ENCODE assay signal across 2 cellular contexts in the genomic region with DNA sequence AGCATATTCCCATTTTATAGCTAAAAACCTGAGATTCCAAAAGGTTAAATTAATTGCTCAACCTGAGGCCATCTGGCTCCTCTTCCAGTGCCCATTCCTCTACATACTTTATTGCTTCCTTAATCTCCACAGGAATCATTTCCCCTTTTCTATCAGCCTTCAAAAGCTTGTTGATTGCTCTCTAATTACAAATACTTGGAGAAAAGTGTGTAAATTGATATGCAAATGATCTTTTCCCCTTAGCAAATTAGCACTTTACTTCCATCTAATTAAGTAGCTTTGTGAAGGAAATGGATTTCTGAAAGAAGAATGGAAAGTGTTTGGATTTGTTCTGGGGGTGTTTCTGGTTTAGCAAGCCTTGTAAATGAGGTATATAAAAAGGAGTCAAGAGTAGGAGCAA.
TF ChIP-seq lines count a peak whose summit lies in the region.

No MANE protein-coding gene starts in this region.

TF ChIP-seq in SK-N-SH, 30 proteins besides CTCF, POLR2A, EP300 and RAD21 (continued from another document):
- TF ChIP-seq, protein P1, sequence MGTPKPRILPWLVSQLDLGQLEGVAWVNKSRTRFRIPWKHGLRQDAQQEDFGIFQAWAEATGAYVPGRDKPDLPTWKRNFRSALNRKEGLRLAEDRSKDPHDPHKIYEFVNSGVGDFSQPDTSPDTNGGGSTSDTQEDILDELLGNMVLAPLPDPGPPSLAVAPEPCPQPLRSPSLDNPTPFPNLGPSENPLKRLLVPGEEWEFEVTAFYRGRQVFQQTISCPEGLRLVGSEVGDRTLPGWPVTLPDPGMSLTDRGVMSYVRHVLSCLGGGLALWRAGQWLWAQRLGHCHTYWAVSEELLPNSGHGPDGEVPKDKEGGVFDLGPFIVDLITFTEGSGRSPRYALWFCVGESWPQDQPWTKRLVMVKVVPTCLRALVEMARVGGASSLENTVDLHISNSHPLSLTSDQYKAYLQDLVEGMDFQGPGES (IDR thresholded peaks at IDR 0.05; ENCODE audit: low read depth, low read length), result no peak
- TF ChIP-seq ELF1 (IDR thresholded peaks at IDR 0.05) (no peak), JUND (IDR thresholded peaks at IDR 0.05) (no peak), TCF12 (IDR thresholded peaks at IDR 0.05) (no peak), MXI1 (IDR thresholded peaks at IDR 0.05; ENCODE audit: low read depth, low read length) (no peak), SIN3A (IDR thresholded peaks at IDR 0.05; ENCODE audit: borderline replicate concordance, low read depth, low read length) (no peak)

TF ChIP-seq in SK-N-SH treated with all-trans-retinoic acid at 6 μM for 48 hours, 23 proteins besides CTCF, POLR2A, EP300 and RAD21 (continued from another document):
- TF ChIP-seq, protein P2, sequence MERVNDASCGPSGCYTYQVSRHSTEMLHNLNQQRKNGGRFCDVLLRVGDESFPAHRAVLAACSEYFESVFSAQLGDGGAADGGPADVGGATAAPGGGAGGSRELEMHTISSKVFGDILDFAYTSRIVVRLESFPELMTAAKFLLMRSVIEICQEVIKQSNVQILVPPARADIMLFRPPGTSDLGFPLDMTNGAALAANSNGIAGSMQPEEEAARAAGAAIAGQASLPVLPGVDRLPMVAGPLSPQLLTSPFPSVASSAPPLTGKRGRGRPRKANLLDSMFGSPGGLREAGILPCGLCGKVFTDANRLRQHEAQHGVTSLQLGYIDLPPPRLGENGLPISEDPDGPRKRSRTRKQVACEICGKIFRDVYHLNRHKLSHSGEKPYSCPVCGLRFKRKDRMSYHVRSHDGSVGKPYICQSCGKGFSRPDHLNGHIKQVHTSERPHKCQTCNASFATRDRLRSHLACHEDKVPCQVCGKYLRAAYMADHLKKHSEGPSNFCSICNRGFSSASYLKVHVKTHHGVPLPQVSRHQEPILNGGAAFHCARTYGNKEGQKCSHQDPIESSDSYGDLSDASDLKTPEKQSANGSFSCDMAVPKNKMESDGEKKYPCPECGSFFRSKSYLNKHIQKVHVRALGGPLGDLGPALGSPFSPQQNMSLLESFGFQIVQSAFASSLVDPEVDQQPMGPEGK (CRISPR knock-in tag; IDR thresholded peaks at IDR 0.05; ENCODE audit: borderline replicate concordance), result no peak
- TF ChIP-seq ZNF8 (CRISPR knock-in tag; IDR thresholded peaks at IDR 0.05) (no peak), ZNF70 (CRISPR knock-in tag; IDR thresholded peaks at IDR 0.05) (no peak), RARB (CRISPR knock-in tag; IDR thresholded peaks at IDR 0.05) (no peak), TCF4 (CRISPR knock-in tag; IDR thresholded peaks at IDR 0.05; ENCODE audit: borderline replicate concordance) (no peak), ISL1 (CRISPR knock-in tag; IDR thresholded peaks at IDR 0.05) (no peak), BACH2 (CRISPR knock-in tag; IDR thresholded peaks at IDR 0.05; ENCODE audit: borderline replicate concordance) (no peak), PPARA (CRISPR knock-in tag; IDR thresholded peaks at IDR 0.05; ENCODE audit: borderline replicate concordance) (no peak), CSDC2 (CRISPR knock-in tag; IDR thresholded peaks at IDR 0.05) (no peak), ZFP3 (CRISPR knock-in tag; IDR thresholded peaks at IDR 0.05) (no peak), ESRRG (CRISPR knock-in tag; IDR thresholded peaks at IDR 0.05) (no peak), ARNTL (CRISPR knock-in tag; IDR thresholded peaks at IDR 0.05; ENCODE audit: borderline replicate concordance, low read depth) (no peak), ZFP30 (CRISPR knock-in tag; IDR thresholded peaks at IDR 0.05) (no peak), TOX (CRISPR knock-in tag; IDR thresholded peaks at IDR 0.05; ENCODE audit: borderline replicate concordance) (no peak)
- TF ChIP-seq, protein P3, sequence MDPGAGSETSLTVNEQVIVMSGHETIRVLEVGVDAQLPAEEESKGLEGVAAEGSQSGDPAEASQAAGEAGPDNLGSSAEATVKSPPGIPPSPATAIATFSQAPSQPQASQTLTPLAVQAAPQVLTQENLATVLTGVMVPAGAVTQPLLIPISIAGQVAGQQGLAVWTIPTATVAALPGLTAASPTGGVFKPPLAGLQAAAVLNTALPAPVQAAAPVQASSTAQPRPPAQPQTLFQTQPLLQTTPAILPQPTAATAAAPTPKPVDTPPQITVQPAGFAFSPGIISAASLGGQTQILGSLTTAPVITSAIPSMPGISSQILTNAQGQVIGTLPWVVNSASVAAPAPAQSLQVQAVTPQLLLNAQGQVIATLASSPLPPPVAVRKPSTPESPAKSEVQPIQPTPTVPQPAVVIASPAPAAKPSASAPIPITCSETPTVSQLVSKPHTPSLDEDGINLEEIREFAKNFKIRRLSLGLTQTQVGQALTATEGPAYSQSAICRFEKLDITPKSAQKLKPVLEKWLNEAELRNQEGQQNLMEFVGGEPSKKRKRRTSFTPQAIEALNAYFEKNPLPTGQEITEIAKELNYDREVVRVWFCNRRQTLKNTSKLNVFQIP (CRISPR knock-in tag; IDR thresholded peaks at IDR 0.05; ENCODE audit: borderline replicate concordance, low read depth), result no peak
